Comparison of ENCODE assay signal across 38 cellular contexts in the genomic region with DNA sequence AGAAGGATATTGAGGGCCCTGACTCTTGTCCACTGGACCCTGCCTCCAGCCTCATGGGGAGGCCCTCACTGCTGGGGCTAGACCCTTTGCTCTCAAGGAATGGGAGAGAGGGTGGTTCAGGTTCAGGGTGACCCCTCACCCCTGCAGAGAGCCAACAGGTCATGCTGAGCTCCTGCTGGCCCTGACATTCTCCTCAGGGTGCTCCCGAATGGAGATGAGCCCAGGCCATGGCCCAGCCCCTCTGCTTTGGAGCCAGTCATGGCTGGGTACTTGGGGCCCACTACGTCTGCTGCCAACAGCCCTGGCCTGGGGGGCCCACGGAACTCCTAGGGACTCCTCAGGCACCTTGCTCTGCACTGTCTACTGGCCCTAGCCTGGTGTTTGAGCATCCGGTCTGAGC. TPM values are rescaled to one million over a fixed set of nuclear protein-coding genes. Genes with fewer than 3 reads are reported as not detected.
"Had no signal": no experiment of that assay in that cellular context is flagged by ENCODE, and none has a peak within 500 bp of the region (broad histone marks: within the 10 kb centered on the region; RNA-seq: fewer than 3 reads in every experiment).

No MANE protein-coding gene starts in this region.

- H3K27ac Mint-ChIP-seq: activated B cell treated with CpG ODN at 0.5 μM for 24 hours; activated CD4-positive, alpha-beta T cell treated with anti-CD3 and anti-CD28 coated beads, Interleukin-2, amount 10 ng/mL, durations not matched to agents 7 days and 5 days; activated CD8-positive, alpha-beta memory T cell treated with anti-CD3 and anti-CD28 coated beads, Interleukin-2, amount 10 ng/mL, durations not matched to agents 7 days and 5 days; activated CD8-positive, alpha-beta T cell treated with anti-CD3 and anti-CD28 coated beads, Interleukin-2, amount 10 ng/mL, durations not matched to agents 7 days and 5 days; activated naive CD4-positive, alpha-beta T cell treated with anti-CD3 and anti-CD28 coated beads for 36 hours; activated naive CD8-positive, alpha-beta T cell treated with anti-CD3 and anti-CD28 coated beads for 36 hours; activated naive CD8-positive, alpha-beta T cell treated with anti-CD3 and anti-CD28 coated beads, Interleukin-2, amount 50 U/mL, for 24 hours; activated T-helper 2 cell treated with anti-CD3 and anti-CD28 coated beads, Interferon-gamma antibody, Interleukin-2, Interleukin-4, amounts not matched to agents 10 μg/mL and 5 μg/mL and 100 μg/mL, durations not matched to agents 14 hours and 24 hours and 36 hours; effector memory CD8-positive, alpha-beta T cell had no signal

- DNase-seq: activated B cell treated with CpG ODN at 0.5 μM for 24 hours; activated CD4-positive, alpha-beta T cell treated with anti-CD3 and anti-CD28 coated beads, Interleukin-2, amount 10 ng/mL, durations not matched to agents 7 days and 5 days; activated CD4-positive, alpha-beta T cell treated with anti-CD3 and anti-CD28 coated beads, Interleukin-2, amount 50 U/mL, for 4 hours; activated CD8-positive, alpha-beta memory T cell treated with anti-CD3 and anti-CD28 coated beads, Interleukin-2, amount 10 ng/mL, durations not matched to agents 7 days and 5 days; activated CD8-positive, alpha-beta memory T cell treated with anti-CD3 and anti-CD28 coated beads, Interleukin-2, amount 50 U/mL, for 4 hours; activated CD8-positive, alpha-beta T cell treated with anti-CD3 and anti-CD28 coated beads, Interleukin-2, amount 10 ng/mL, durations not matched to agents 7 days and 5 days; activated effector memory CD4-positive, alpha-beta T cell treated with anti-CD3 and anti-CD28 coated beads, Interleukin-2, amount 50 U/mL, for 16 hours; activated naive CD4-positive, alpha-beta T cell treated with anti-CD3 and anti-CD28 coated beads for 36 hours; activated naive CD8-positive, alpha-beta T cell treated with anti-CD3 and anti-CD28 coated beads for 36 hours; activated naive CD8-positive, alpha-beta T cell treated with anti-CD3 and anti-CD28 coated beads, Interleukin-2, amount 50 U/mL, for 24 hours; activated T-cell treated with anti-CD3 and anti-CD28 coated beads, Interleukin-2, amount 50 U/mL, for 1 hour; activated T-cell treated with anti-CD3 and anti-CD28 coated beads, Interleukin-2, amount 50 U/mL, for 48 hours; adrenal gland; amygdala; aorta; body of pancreas; caudate nucleus; cortex of kidney; dermis blood vessel endothelial cell; effector CD4-positive, alpha-beta T cell; effector memory CD8-positive, alpha-beta T cell; erythroblast; esophagus squamous epithelium; foreskin melanocyte; T-helper 2 cell had no signal

- H3K4me1 ChIP-seq: adrenal gland had no signal

- H3K36me3 ChIP-seq: adrenal gland, esophagus squamous epithelium, gastroesophageal sphincter had no signal

- H3K27me3 Mint-ChIP-seq: activated naive CD4-positive, alpha-beta T cell treated with anti-CD3 and anti-CD28 coated beads, Interleukin-2, amount 50 U/mL, for 24 hours had no signal

- ATAC-seq: activated CD4-positive, CD25-positive, alpha-beta regulatory T cell treated with anti-CD3 and anti-CD28 coated beads, Interleukin-2, amount 50 U/mL, for 24 hours; activated CD8-positive, alpha-beta memory T cell treated with anti-CD3 and anti-CD28 coated beads, Interleukin-2, amount 10 ng/mL, durations not matched to agents 7 days and 5 days; activated CD8-positive, alpha-beta T cell treated with anti-CD3 and anti-CD28 coated beads, Interleukin-2, amount 10 ng/mL, durations not matched to agents 7 days and 5 days; activated naive CD8-positive, alpha-beta T cell treated with anti-CD3 and anti-CD28 coated beads, Interleukin-2, amount 50 U/mL, for 24 hours; body of pancreas; effector memory CD8-positive, alpha-beta T cell; gastroesophageal sphincter had no signal

- H3K9me3 ChIP-seq: adrenal gland, body of pancreas, esophagus squamous epithelium, gastroesophageal sphincter had no signal

- H3K36me3 Mint-ChIP-seq: activated CD8-positive, alpha-beta memory T cell treated with anti-CD3 and anti-CD28 coated beads, Interleukin-2, amount 10 ng/mL, durations not matched to agents 7 days and 5 days; activated naive CD4-positive, alpha-beta T cell treated with anti-CD3 and anti-CD28 coated beads, Interleukin-2, amount 50 U/mL, for 24 hours; activated naive CD8-positive, alpha-beta T cell treated with anti-CD3 and anti-CD28 coated beads for 36 hours had no signal

- H3K4me3 ChIP-seq: adrenal gland, body of pancreas, esophagus squamous epithelium, gastroesophageal sphincter had no signal

- FAIRE-seq: colon had no signal

- H3K4me3 Mint-ChIP-seq: activated B cell treated with CpG ODN at 0.5 μM for 24 hours; activated CD4-positive, alpha-beta T cell treated with anti-CD3 and anti-CD28 coated beads, Interleukin-2, amount 10 ng/mL, durations not matched to agents 7 days and 5 days; activated CD8-positive, alpha-beta memory T cell treated with anti-CD3 and anti-CD28 coated beads, Interleukin-2, amount 10 ng/mL, durations not matched to agents 7 days and 5 days; activated CD8-positive, alpha-beta T cell treated with anti-CD3 and anti-CD28 coated beads, Interleukin-2, amount 10 ng/mL, durations not matched to agents 7 days and 5 days; activated naive CD4-positive, alpha-beta T cell treated with anti-CD3 and anti-CD28 coated beads for 36 hours; activated naive CD4-positive, alpha-beta T cell treated with anti-CD3 and anti-CD28 coated beads, Interleukin-2, amount 50 U/mL, for 24 hours; activated naive CD8-positive, alpha-beta T cell treated with anti-CD3 and anti-CD28 coated beads for 36 hours; activated naive CD8-positive, alpha-beta T cell treated with anti-CD3 and anti-CD28 coated beads, Interleukin-2, amount 50 U/mL, for 24 hours; activated T-helper 1 cell treated with anti-CD3 and anti-CD28 coated beads, Interleukin-12 subunit alpha, Interleukin-12 subunit beta, Interleukin-2, Interleukin-4 antibody, amounts not matched to agents 30 ng/mL and 10 ng/mL and 1 ng/mL, durations not matched to agents 14 hours and 24 hours and 36 hours; effector memory CD8-positive, alpha-beta T cell had no signal

- H3K9me3 Mint-ChIP-seq: activated B cell treated with CpG ODN at 0.5 μM for 24 hours; activated CD4-positive, alpha-beta T cell treated with anti-CD3 and anti-CD28 coated beads, Interleukin-2, amount 10 ng/mL, durations not matched to agents 7 days and 5 days; activated naive CD4-positive, alpha-beta T cell treated with anti-CD3 and anti-CD28 coated beads for 36 hours; activated naive CD4-positive, alpha-beta T cell treated with anti-CD3 and anti-CD28 coated beads, Interleukin-2, amount 50 U/mL, for 24 hours; activated naive CD8-positive, alpha-beta T cell treated with anti-CD3 and anti-CD28 coated beads for 36 hours; activated naive CD8-positive, alpha-beta T cell treated with anti-CD3 and anti-CD28 coated beads, Interleukin-2, amount 50 U/mL, for 24 hours; activated T-helper 1 cell treated with anti-CD3 and anti-CD28 coated beads, Interleukin-12 subunit alpha, Interleukin-12 subunit beta, Interleukin-2, Interleukin-4 antibody, amounts not matched to agents 30 ng/mL and 10 ng/mL and 1 ng/mL, durations not matched to agents 14 hours and 24 hours and 36 hours; activated T-helper 2 cell treated with anti-CD3 and anti-CD28 coated beads, Interferon-gamma antibody, Interleukin-2, Interleukin-4, amounts not matched to agents 10 μg/mL and 5 μg/mL and 100 μg/mL, durations not matched to agents 14 hours and 24 hours and 36 hours; effector memory CD8-positive, alpha-beta T cell had no signal

- H3K27ac ChIP-seq: adrenal gland, body of pancreas, esophagus squamous epithelium, gastroesophageal sphincter, VCaP had no signal

RNA-seq across cellular contexts. Expression of gene MLN, which starts 49.2 kb away (rescaled TPM):
- total RNA-seq: activated B cell treated with CpG ODN at 0.5 μM for 24 hours; activated CD4-positive, alpha-beta T cell treated with anti-CD3 and anti-CD28 coated beads, Interleukin-2, amount 10 ng/mL, durations not matched to agents 7 days and 5 days; activated CD8-positive, alpha-beta memory T cell treated with anti-CD3 and anti-CD28 coated beads for 36 hours; activated CD8-positive, alpha-beta memory T cell treated with anti-CD3 and anti-CD28 coated beads, Interleukin-2, amount 10 ng/mL, durations not matched to agents 7 days and 5 days; activated CD8-positive, alpha-beta T cell treated with anti-CD3 and anti-CD28 coated beads, Interleukin-2, amount 10 ng/mL, durations not matched to agents 7 days and 5 days; activated naive CD4-positive, alpha-beta T cell treated with anti-CD3 and anti-CD28 coated beads for 36 hours; activated naive CD8-positive, alpha-beta T cell treated with anti-CD3 and anti-CD28 coated beads for 36 hours; activated T-helper 1 cell treated with anti-CD3 and anti-CD28 coated beads, Interleukin-12 subunit alpha, Interleukin-12 subunit beta, Interleukin-2, Interleukin-4 antibody, amounts not matched to agents 30 ng/mL and 10 ng/mL and 1 ng/mL, durations not matched to agents 14 hours and 24 hours and 36 hours; activated T-helper 2 cell treated with anti-CD3 and anti-CD28 coated beads, Interferon-gamma antibody, Interleukin-2, Interleukin-4, amounts not matched to agents 10 μg/mL and 5 μg/mL and 100 μg/mL, durations not matched to agents 14 hours and 24 hours and 36 hours; adrenal gland; aorta; body of pancreas; chondrocyte; dermis blood vessel endothelial cell; esophagus squamous epithelium; fibroblast of lung; fibroblast of villous mesenchyme; gastroesophageal sphincter; glomerular endothelial cell; T-helper 1 cell treated with Interleukin-12 subunit alpha and Interleukin-12 subunit beta and Interleukin-4 antibody, amounts not matched to agents 30 ng/mL and 1 ng/mL, for 36 hours had no signal
- polyA plus RNA-seq: adrenal gland, fibroblast of lung had no signal
